Comparison of ENCODE assay signal across 1 cellular context in the genomic region with DNA sequence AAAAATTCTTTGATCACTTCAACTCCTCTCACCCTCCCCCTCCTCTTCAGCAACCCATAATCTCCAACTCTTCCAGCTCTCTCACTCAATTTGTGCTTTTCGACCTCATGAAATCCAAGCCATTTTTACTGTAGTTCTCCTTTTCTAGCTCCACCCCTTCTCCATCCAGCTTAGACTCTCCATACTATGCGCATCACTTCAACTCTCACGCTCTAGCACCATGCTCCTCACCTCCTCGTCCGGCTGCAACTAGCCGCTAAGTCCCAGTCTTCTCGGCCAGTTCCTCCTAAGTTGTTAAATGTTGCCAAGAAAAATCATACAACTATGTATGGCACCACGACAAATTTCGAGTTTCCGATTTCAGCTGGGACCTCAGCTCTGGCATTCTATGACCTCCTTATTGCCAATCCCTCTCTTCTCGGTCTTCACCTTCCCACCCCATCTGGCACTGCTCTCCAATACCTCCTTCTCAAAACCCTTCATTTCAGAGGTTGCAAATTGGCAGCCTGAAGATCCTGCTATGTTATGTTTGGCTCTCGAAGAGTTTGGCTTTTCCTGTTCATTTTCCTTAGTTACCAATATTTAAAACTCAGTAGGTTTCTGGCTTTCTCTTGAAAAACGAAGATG.
TF ChIP-seq lines count a peak whose summit lies in the region.

No MANE protein-coding gene starts in this region.

TF ChIP-seq in endothelial cell of umbilical vein, 7 proteins besides CTCF, POLR2A, EP300 and RAD21 (continued from another document):
- TF ChIP-seq GATA2 (IDR thresholded peaks at IDR 0.05; ENCODE audit: insufficient read depth, insufficient read length, low read depth, low read length) (no peak), POLR2AphosphoS5 (IDR thresholded peaks at IDR 0.05; ENCODE audit: insufficient read depth, low read depth, low read length) (no peak), JUN (IDR thresholded peaks at IDR 0.05; ENCODE audit: borderline replicate concordance, insufficient read depth, insufficient read length, low read depth) (no peak), EZH2 (IDR thresholded peaks at IDR 0.05; ENCODE audit: borderline replicate concordance, low read depth, low read length, severe bottlenecking) (no peak)
- TF ChIP-seq, protein P1, sequence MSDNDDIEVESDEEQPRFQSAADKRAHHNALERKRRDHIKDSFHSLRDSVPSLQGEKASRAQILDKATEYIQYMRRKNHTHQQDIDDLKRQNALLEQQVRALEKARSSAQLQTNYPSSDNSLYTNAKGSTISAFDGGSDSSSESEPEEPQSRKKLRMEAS (IDR thresholded peaks at IDR 0.05; ENCODE audit: insufficient read depth, insufficient read length), result no peak
